8 cellular contexts compared by ENCODE assay signal in genomic region chr14:62162998-62163589, GRCh38.
DNase-seq lines count a peak whose midpoint lies in the region; ATAC-seq, FAIRE-seq and TF ChIP-seq lines count a peak whose summit lies in the region.

No MANE protein-coding gene starts in this region.

- H3K27ac ChIP-seq in colonic mucosa (no peak overlapping the region), liver (ENCODE audit: low read depth in 1 of 2, low read length in 2 of 2) (no peak overlapping the region)

- 11% methylated on average over 8 of the region's 8 CpGs for WGBS in liver

- H3K4me1 ChIP-seq in colonic mucosa (no peaks in the 10 kb centered on the region), liver (ENCODE audit: control insufficient read depth in 4 of 4, insufficient read depth in 4 of 4, low read length in 3 of 4) (no peaks in the 10 kb centered on the region)

- peak; percentile 38 for FAIRE-seq in GM12891 (lab: Jason Lieb, UNC)

- ATAC-seq in HG03520 (IDR thresholded peaks at IDR 0.05; ENCODE audit: unreplicated experiment) (peak; percentile 67), HG02588 (IDR thresholded peaks at IDR 0.05; ENCODE audit: unreplicated experiment) (no peak)

- H3K4me3 ChIP-seq in colonic mucosa, result no peak overlapping the region
- H3K4me3 ChIP-seq in liver (ENCODE audit: low read depth in 1 of 3, low read length in 3 of 3), result no peak overlapping the region

- H3K27me3 ChIP-seq in colonic mucosa, result no peaks in the 10 kb centered on the region
- peaks cover 2 to 16% (median 3%) of the 10 kb centered on the region in 4 donors for H3K27me3 ChIP-seq in liver (ENCODE audit: control insufficient read depth in 4 of 4, insufficient read depth in 4 of 4, low read length in 3 of 4)

- no peak for TF ChIP-seq POLR2A in GM12891 (IDR thresholded peaks at IDR 0.05; ENCODE audit: low read depth, low read length)

- TF ChIP-seq CTCF in colonic mucosa (IDR thresholded peaks at IDR 0.05) (peak; percentile 40), liver (IDR thresholded peaks at IDR 0.05; ENCODE audit: low read depth, low read length, missing input control) (peak; percentile 71)

- peak; percentile 70 for DNase-seq in Ammon's horn (ENCODE audit: low spot score)
- DNase-seq in GM12891 (ENCODE audit: insufficient read length, low spot score), result peak; percentile 2
- DNase-seq in NCI-H82 treated with DMSO at 0.1 percent for 48 hours (lab: John Stamatoyannopoulos, UW; ENCODE audit: unreplicated experiment), result peak; percentile 5
- no peak for DNase-seq in colonic mucosa
- no peak for DNase-seq in GM19240 (ENCODE audit: insufficient read length, low spot score)

- intact Hi-C loops in colonic mucosa (cut with DNase I), result loop anchor here (5.0 kb wide), 1 partner anchor 1114 kb away; no protein-coding TSS in a partner anchor

- no peak overlapping the region for H3K9ac ChIP-seq in colonic mucosa (ENCODE audit: low read depth in 2 of 2, low read length in 2 of 2)
- H3K9ac ChIP-seq in liver (ENCODE audit: low read depth in 1 of 2, low read length in 2 of 2), result no peak overlapping the region

- no peaks in the 10 kb centered on the region for H3K36me3 ChIP-seq in colonic mucosa
- H3K36me3 ChIP-seq in liver (ENCODE audit: control insufficient read depth in 4 of 4, insufficient read depth in 3 of 4, low read depth in 1 of 4, low read length in 3 of 4), result no peaks in the 10 kb centered on the region

- peak; percentile 85 to 89 for TF ChIP-seq RAD21 in liver (IDR thresholded peaks at IDR 0.05)

- H3K9me3 ChIP-seq in colonic mucosa, result no peaks in the 10 kb centered on the region
- no peaks in the 10 kb centered on the region for H3K9me3 ChIP-seq in liver (ENCODE audit: control insufficient read depth in 4 of 4, low read length in 3 of 4)

TF ChIP-seq in GM12891, 5 proteins besides CTCF, POLR2A, EP300 and RAD21:
- TF ChIP-seq POU2F2 (IDR thresholded peaks at IDR 0.05; ENCODE audit: low read depth, low read length), result no peak
- no peak for TF ChIP-seq PAX5 (IDR thresholded peaks at IDR 0.05; ENCODE audit: insufficient read depth, low read length, severe bottlenecking)
- no peak for TF ChIP-seq SPI1 (IDR thresholded peaks at IDR 0.05; ENCODE audit: low read depth, low read length)
- TF ChIP-seq TAF1 (IDR thresholded peaks at IDR 0.05; ENCODE audit: low read depth, low read length), result no peak
- no peak for TF ChIP-seq POLR2AphosphoS5 (IDR thresholded peaks at IDR 0.05; ENCODE audit: low read depth, low read length)

TF ChIP-seq in liver, 16 proteins besides CTCF, POLR2A, EP300 and RAD21:
- TF ChIP-seq JUND (IDR thresholded peaks at IDR 0.05) (no peak), REST (IDR thresholded peaks at IDR 0.05) (no peak), MAX (IDR thresholded peaks at IDR 0.05) (no peak), ATF3 (IDR thresholded peaks at IDR 0.05) (no peak), ZBTB33 (IDR thresholded peaks at IDR 0.05) (no peak), RXRA (IDR thresholded peaks at IDR 0.05) (no peak), TAF1 (conservative IDR thresholded peaks at IDR 0.05) (no peak), NR2F2 (IDR thresholded peaks at IDR 0.05) (no peak), GABPA (IDR thresholded peaks at IDR 0.05 in 1 of 2, conservative IDR thresholded peaks at IDR 0.05 in 1 of 2) (no peak), HNF4G (IDR thresholded peaks at IDR 0.05) (no peak), YY1 (IDR thresholded peaks at IDR 0.05) (no peak), SP1 (IDR thresholded peaks at IDR 0.05) (no peak), EGR1 (IDR thresholded peaks at IDR 0.05; ENCODE audit: low read depth in 2 of 2) (no peak), FOXA2 (IDR thresholded peaks at IDR 0.05) (no peak)
TF ChIP-seq in liver: peak in this region for 0.

Comparison
In these comparisons a context has a peak if more than half of its experiments do, and no peak if none do; other contexts are left out.
1. DNase-seq: peak in Ammon's horn (single experiment), GM12891 (single experiment) and NCI-H82 treated with DMSO at 0.1 percent for 48 hours (single experiment); none in colonic mucosa (single experiment) and GM19240 (single experiment).